18 cellular contexts compared by ENCODE assay signal in genomic region chr5:74950836-74951515, GRCh38.
DNase-seq lines count a peak whose midpoint lies in the region; ATAC-seq and TF ChIP-seq lines count a peak whose summit lies in the region.
"Had no signal": no experiment of that assay in that cellular context is flagged by ENCODE, and none has a peak within 500 bp of the region (broad histone marks: within the 10 kb centered on the region; RNA-seq: fewer than 3 reads in every experiment).

No MANE protein-coding gene starts in this region.

- no peak overlapping the region for H2AFZ ChIP-seq in IMR-90 (replicated peaks; ENCODE audit: low read length, poor library complexity)
- H2AFZ ChIP-seq in trophoblast cell (ENCODE audit: insufficient read depth, low read length, poor library complexity) = no peak overlapping the region

- H3K27me3 Mint-ChIP-seq in Caco-2 (ENCODE audit: insufficient read depth, unreplicated experiment) = no peaks in the 10 kb centered on the region
- peaks cover 36% of the 10 kb centered on the region for H3K27me3 Mint-ChIP-seq in activated CD4-positive, alpha-beta T cell treated with anti-CD3 and anti-CD28 coated beads, Interleukin-2, amount 10 ng/mL, durations not matched to agents 24 days and 14 days

- H2BK20ac ChIP-seq in IMR-90 (ENCODE audit: low read depth, low read length) = peak overlapping the region; percentile 98

- H3K9me1 ChIP-seq in IMR-90 (ENCODE audit: insufficient read depth, low read length) = peaks cover 25% of the 10 kb centered on the region

- H2AK9ac ChIP-seq in IMR-90 (replicated peaks; ENCODE audit: low read depth, low read length, poor library complexity) = no peak overlapping the region

- H2AK5ac ChIP-seq in IMR-90 (ENCODE audit: low read depth, low read length) (peak overlapping the region; percentile 78), trophoblast cell (ENCODE audit: low read length) (no peak overlapping the region)

- H2BK5ac ChIP-seq in IMR-90 (ENCODE audit: low read depth, low read length, poor library complexity, severe bottlenecking) (peak overlapping the region; percentile 83), trophoblast cell (ENCODE audit: low read depth, low read length, poor library complexity) (no peak overlapping the region)

- H2BK15ac ChIP-seq in IMR-90 (ENCODE audit: low read depth, low read length) = peak overlapping the region; percentile 82; the same call in 2 of the 3 replicates

- DNase-seq in Caco-2 (no peak), IMR-90 (peak; percentile 38), fibroblast of mammary gland (ENCODE audit: low read depth) (peak; percentile 22), trophoblast cell (no peak), HEK293T (ENCODE audit: extremely low spot score) (no peak), iPS-NIHi11 (ENCODE audit: low spot score) (no peak)
- DNase-seq in activated CD4-positive, alpha-beta T cell treated with anti-CD3 and anti-CD28 coated beads, Interleukin-2, amount 10 ng/mL, durations not matched to agents 24 days and 14 days = no peak
- DNase-seq: DMS153, KBM-7, NCI-H1105, NCI-H187 treated with DMSO at 0.1 percent for 48 hours, NCI-H2171, NCI-H446 treated with DMSO at 0.1 percent for 48 hours, NCI-H82, SW 1271 had no signal

- peak overlapping the region; percentile 64 for H3K27ac Mint-ChIP-seq in Caco-2 (ENCODE audit: unreplicated experiment)
- H3K27ac Mint-ChIP-seq in activated CD4-positive, alpha-beta T cell treated with anti-CD3 and anti-CD28 coated beads, Interleukin-2, amount 10 ng/mL, durations not matched to agents 24 days and 14 days = no peak overlapping the region

- H3K9me3 Mint-ChIP-seq in Caco-2 (ENCODE audit: unreplicated experiment) = peaks cover 25% of the 10 kb centered on the region
- peaks cover 5% of the 10 kb centered on the region for H3K9me3 Mint-ChIP-seq in activated CD4-positive, alpha-beta T cell treated with anti-CD3 and anti-CD28 coated beads, Interleukin-2, amount 10 ng/mL, durations not matched to agents 24 days and 14 days

- H3K14ac ChIP-seq in IMR-90 (replicated peaks; ENCODE audit: low read depth, low read length) = peak overlapping the region; percentile 54
- no peak overlapping the region for H3K14ac ChIP-seq in trophoblast cell (ENCODE audit: low read length)

- H3K23ac ChIP-seq in IMR-90 (ENCODE audit: low read depth, low read length) (0 out of 2 replicates have a peak overlapping the region, but pooled peaks have one; percentile 57), trophoblast cell (ENCODE audit: low read length) (no peak overlapping the region)

- H4K12ac ChIP-seq in trophoblast cell (ENCODE audit: low read depth, low read length) = no peak overlapping the region

- POLR2A ChIA-PET in Caco-2 (lab: Charles Lee) = no interaction called here
- POLR2A ChIA-PET in IMR-90 (lab: Charles Lee; ENCODE audit: unreplicated experiment) = no interaction called here
- POLR2A ChIA-PET in HEK293T (lab: Yijun Ruan, JAX) = no interaction called here

- H3K9me3 ChIP-seq in Caco-2 (0 out of 2 replicates have a peak, but pooled peaks cover 9% of the 10 kb centered on the region), IMR-90 (ENCODE audit: control insufficient read depth, insufficient read depth, low read length) (0 out of 2 replicates have a peak, but pooled peaks cover 2% of the 10 kb centered on the region), trophoblast cell (ENCODE audit: insufficient read depth, low read depth, low read length) (no peaks in the 10 kb centered on the region)
- H3K9me3 ChIP-seq: BLaER1 treated with 17β-estradiol and CSF1 and Interleukin-3, amounts not matched to agents 10 nM and 100 nM had no signal

- H4K91ac ChIP-seq in IMR-90 (ENCODE audit: insufficient read depth, low read depth, low read length) (peak overlapping the region; percentile 72; the same call in 1 of the 2 replicates), trophoblast cell (ENCODE audit: low read depth, low read length) (no peak overlapping the region)

- peaks cover 0 to 19% of the 10 kb centered on the region in 2 experiments; a peak in 2 of 4 replicates for H3K79me1 ChIP-seq in IMR-90 (ENCODE audit: low read depth in 1 of 2, low read length in 2 of 2)
- H3K79me1 ChIP-seq in trophoblast cell (ENCODE audit: low read length) = peaks cover 16% of the 10 kb centered on the region

- ATAC-seq in IMR-90 (ENCODE audit: low read depth) (no peak), HG03025 (IDR thresholded peaks at IDR 0.05; ENCODE audit: low FRiP score, unreplicated experiment) (no peak)
- ATAC-seq: HCT116 had no signal

- CTCF ChIA-PET in Caco-2 (lab: Charles Lee) (interaction anchor here (1.0 to 1.1 kb wide), 2 partner anchors 19 to 26 kb away, joined by 3 to 7 read pairs; no protein-coding TSS in a partner anchor), IMR-90 (lab: Yijun Ruan, JAX) (interaction anchor here (0.7 to 1.3 kb wide), 2 partner anchors 26 to 1703 kb away, joined by 3 to 5 read pairs; no protein-coding TSS in a partner anchor), HEK293T (lab: Yijun Ruan, JAX) (no interaction called here)

- in situ Hi-C loops in IMR-90 (cut with MboI; ENCODE audit: low sequenced_read_pairs) = no loop called here

- no peak overlapping the region for H3K4me3 Mint-ChIP-seq in Caco-2 (ENCODE audit: unreplicated experiment)
- H3K4me3 Mint-ChIP-seq in activated CD4-positive, alpha-beta T cell treated with anti-CD3 and anti-CD28 coated beads, Interleukin-2, amount 10 ng/mL, durations not matched to agents 24 days and 14 days = no peak overlapping the region

- H3K4me1 ChIP-seq in Caco-2 = peaks cover 84% of the 10 kb centered on the region
- peaks cover 34% of the 10 kb centered on the region for H3K4me1 ChIP-seq in IMR-90 (ENCODE audit: control insufficient read depth, insufficient read depth, low read length)
- H3K4me1 ChIP-seq in trophoblast cell (ENCODE audit: control insufficient read depth in 1 of 2, insufficient read depth in 2 of 2, low read length in 2 of 2) = peaks cover 17 to 22% of the 10 kb centered on the region in 2 experiments

- no peaks in the 10 kb centered on the region for H3K79me2 ChIP-seq in trophoblast cell (ENCODE audit: control insufficient read depth, insufficient read depth, low read length, poor library complexity)

- H3K9ac ChIP-seq in IMR-90 (ENCODE audit: low read depth, low read length) (no peak overlapping the region), trophoblast cell (ENCODE audit: low read length) (no peak overlapping the region)
- H3K9ac ChIP-seq: BLaER1 treated with 17β-estradiol and CSF1 and Interleukin-3, amounts not matched to agents 10 nM and 100 nM had no signal

- H2BK12ac ChIP-seq in trophoblast cell (ENCODE audit: low read length) = peak overlapping the region; percentile 29

- H3K36me3 ChIP-seq in Caco-2 (ENCODE audit: control insufficient read depth, insufficient read depth, low read length) = no peaks in the 10 kb centered on the region
- no peaks in the 10 kb centered on the region for H3K36me3 ChIP-seq in IMR-90 (ENCODE audit: control insufficient read depth, insufficient read depth, low read length)
- H3K36me3 ChIP-seq in trophoblast cell (ENCODE audit: control insufficient read depth in 1 of 2, insufficient read depth in 2 of 2, low read length in 2 of 2) = no peaks in the 10 kb centered on the region
- H3K36me3 ChIP-seq: BLaER1 treated with 17β-estradiol and CSF1 and Interleukin-3, amounts not matched to agents 10 nM and 100 nM had no signal

- peak overlapping the region; percentile 98 for H2BK120ac ChIP-seq in IMR-90 (ENCODE audit: low read depth, low read length)
- H2BK120ac ChIP-seq in trophoblast cell (ENCODE audit: insufficient read depth, low read length, poor library complexity) = no peak overlapping the region

- TF ChIP-seq POLR2A in IMR-90 (IDR thresholded peaks at IDR 0.05; ENCODE audit: low read depth, low read length) = no peak

- BruUV-seq in Caco-2 (replicated peaks; lab: Mats Ljungman, UMichigan) (no TSS peak), IMR-90 (replicated peaks; lab: Mats Ljungman, UMichigan) (no TSS peak)

- H3K18ac ChIP-seq in IMR-90 (ENCODE audit: low read depth, low read length) = peak overlapping the region; percentile 93
- H3K18ac ChIP-seq in trophoblast cell (ENCODE audit: low read length) = no peak overlapping the region

- H3K4me2 ChIP-seq in IMR-90 (ENCODE audit: low read depth, low read length) (no peak overlapping the region), trophoblast cell (ENCODE audit: low read length) (no peak overlapping the region)
- H3K4me2 ChIP-seq: BLaER1 treated with 17β-estradiol and CSF1 and Interleukin-3, amounts not matched to agents 10 nM and 100 nM had no signal

- H3K4me3 ChIP-seq in Caco-2 (ENCODE audit: low read depth, low read length) (no peak overlapping the region), IMR-90 (ENCODE audit: insufficient read depth, low read depth, low read length) (no peak overlapping the region), fibroblast of mammary gland (ENCODE audit: control insufficient read depth, low read depth, low read length) (no peak overlapping the region), trophoblast cell (ENCODE audit: low read depth, low read length) (no peak overlapping the region)
- H3K4me3 ChIP-seq: BLaER1 treated with 17β-estradiol and CSF1 and Interleukin-3, amounts not matched to agents 10 nM and 100 nM had no signal

- H3K27ac ChIP-seq in IMR-90 (ENCODE audit: insufficient read depth, low read length) (no peak overlapping the region; the same call in 1 of the 2 replicates), trophoblast cell (ENCODE audit: low read depth, low read length) (no peak overlapping the region)
- H3K27ac ChIP-seq: BLaER1 treated with 17β-estradiol and CSF1 and Interleukin-3, amounts not matched to agents 10 nM and 100 nM had no signal

- H3K4me1 Mint-ChIP-seq in Caco-2 (ENCODE audit: low read depth, unreplicated experiment) = peaks cover 70% of the 10 kb centered on the region
- peaks cover 2% of the 10 kb centered on the region for H3K4me1 Mint-ChIP-seq in activated CD4-positive, alpha-beta T cell treated with anti-CD3 and anti-CD28 coated beads, Interleukin-2, amount 10 ng/mL, durations not matched to agents 24 days and 14 days

- TF ChIP-seq CTCF in Caco-2 (IDR thresholded peaks at IDR 0.05; ENCODE audit: insufficient read depth in 1 of 2, low read depth in 1 of 2, low read length in 1 of 2, severe bottlenecking in 1 of 2, unreplicated experiment in 1 of 2) (no peak), IMR-90 (conservative IDR thresholded peaks at IDR 0.05; ENCODE audit: low read depth, low read length) (no peak), fibroblast of mammary gland (conservative IDR thresholded peaks at IDR 0.05; ENCODE audit: control insufficient read depth, insufficient read depth, low read depth, low read length) (no peak)

- no peak overlapping the region for H3K56ac ChIP-seq in IMR-90 (ENCODE audit: extremely low read depth, insufficient read depth, low read length)

- dilution Hi-C loops in IMR-90 (cut with HindIII; ENCODE audit: low sequenced_read_pairs, unreplicated experiment) = no loop called here

- peak overlapping the region; percentile 66; the same call in 1 of the 2 replicates for H4K5ac ChIP-seq in IMR-90 (ENCODE audit: low read depth, low read length)

- intact Hi-C loops in Caco-2 (cut with micrococcal nuclease; ENCODE audit: unreplicated experiment) = no loop called here
- intact Hi-C loops in IMR-90 (cut with micrococcal nuclease) = no loop called here
- intact Hi-C loops in activated CD4-positive, alpha-beta T cell treated with anti-CD3 and anti-CD28 coated beads, Interleukin-2, amount 10 ng/mL, durations not matched to agents 24 days and 14 days (cut with micrococcal nuclease) = no loop called here

- H4K8ac ChIP-seq in IMR-90 (ENCODE audit: low read depth in 2 of 2, low read length in 2 of 2) = peak overlapping the region in 1 of 2 experiments; percentile 82; a peak in 1 of 4 replicates
- H4K8ac ChIP-seq in trophoblast cell (ENCODE audit: low read depth, low read length) = no peak overlapping the region

- H4K20me1 ChIP-seq in IMR-90 (ENCODE audit: insufficient read depth, low read length) = no peaks in the 10 kb centered on the region
- H4K20me1 ChIP-seq: BLaER1 treated with 17β-estradiol and CSF1 and Interleukin-3, amounts not matched to agents 10 nM and 100 nM had no signal

- no peak for TF ChIP-seq RAD21 in IMR-90 (IDR thresholded peaks at IDR 0.05; ENCODE audit: low read length)

- WGBS in IMR-90 (ENCODE audit: extremely low coverage in 2 of 2, insufficient read length in 1 of 2), 2 experiments = 50% methylated on average over 1 of the region's 1 CpG; no CpG with 5 or more reads in 1 of the 2 experiments
- WGBS in trophoblast cell (ENCODE audit: extremely low coverage, insufficient coverage, insufficient read length) = no CpG with 5 or more reads among the region's 1 CpG

- H3K4ac ChIP-seq in IMR-90 (ENCODE audit: low read depth, low read length) = peak overlapping the region; percentile 93
- no peak overlapping the region for H3K4ac ChIP-seq in trophoblast cell (ENCODE audit: low read depth, low read length)

- peaks cover 28% of the 10 kb centered on the region for H3K36me3 Mint-ChIP-seq in Caco-2 (ENCODE audit: insufficient read depth, unreplicated experiment)
- no peaks in the 10 kb centered on the region for H3K36me3 Mint-ChIP-seq in activated CD4-positive, alpha-beta T cell treated with anti-CD3 and anti-CD28 coated beads, Interleukin-2, amount 10 ng/mL, durations not matched to agents 24 days and 14 days (ENCODE audit: low read depth)

- no peaks in the 10 kb centered on the region for H3K27me3 ChIP-seq in Caco-2 (replicated peaks; ENCODE audit: control insufficient read depth, insufficient read depth, low read length)
- no peaks in the 10 kb centered on the region for H3K27me3 ChIP-seq in IMR-90 (ENCODE audit: control insufficient read depth, insufficient read depth, low read length)
- no peaks in the 10 kb centered on the region for H3K27me3 ChIP-seq in trophoblast cell (ENCODE audit: insufficient read depth, low read length)
- H3K27me3 ChIP-seq: BLaER1 treated with 17β-estradiol and CSF1 and Interleukin-3, amounts not matched to agents 10 nM and 100 nM had no signal

Comparison
In these comparisons a context has a peak if more than half of its experiments do, and no peak if none do; other contexts are left out.
1. DNase-seq: peak in IMR-90 (single experiment) and fibroblast of mammary gland (single experiment); none in Caco-2 (0 of 2), trophoblast cell (0 of 2), HEK293T (single experiment), iPS-NIHi11 (single experiment) and activated CD4-positive, alpha-beta T cell treated with anti-CD3 and anti-CD28 coated beads, Interleukin-2, amount 10 ng/mL, durations not matched to agents 24 days and 14 days (single experiment).